In genomic region chr19:4345656-4346383, GRCh38 we compare ENCODE assay signal across 1 cellular context.
A peak's percentile ranks its signal among the peaks of the same experiment; 100 is the strongest.
TF ChIP-seq lines count a peak whose summit lies in the region.

No MANE protein-coding gene starts in this region.

TF ChIP-seq in liver, 16 proteins besides CTCF, POLR2A, EP300 and RAD21 (continued from another document):
- TF ChIP-seq ZBTB33 (IDR thresholded peaks at IDR 0.05), result no peak
- no peak for TF ChIP-seq ATF3 (IDR thresholded peaks at IDR 0.05)
- TF ChIP-seq FOXA2 (IDR thresholded peaks at IDR 0.05), result peak; percentile 25
TF ChIP-seq in liver: peak in this region for 10.
